Comparison of ENCODE assay signal across 21 cellular contexts in genomic region chr4:8107146-8107657, GRCh38. TPM values are rescaled to one million over a fixed set of nuclear protein-coding genes. Genes with fewer than 3 reads are reported as not detected.
DNase-seq lines count a peak whose midpoint lies in the region; FAIRE-seq and TF ChIP-seq lines count a peak whose summit lies in the region.
"Had no signal": no experiment of that assay in that cellular context is flagged by ENCODE, and none has a peak within 500 bp of the region (broad histone marks: within the 10 kb centered on the region; RNA-seq: fewer than 3 reads in every experiment).

No MANE protein-coding gene starts in this region.

- intact Hi-C loops in MCF 10A (cut with micrococcal nuclease), result no loop called here
- intact Hi-C loops in breast epithelium (cut with DNase I; ENCODE audit: low total_unique reads), result no loop called here

- H3K27ac Mint-ChIP-seq in MCF 10A (ENCODE audit: low read depth, unreplicated experiment), result no peak overlapping the region
- H3K27ac Mint-ChIP-seq: B cell had no signal

- dilution Hi-C loops in keratinocyte (cut with MboI; ENCODE audit: extremely low pct_ligation_motif_present, low sequenced_read_pairs), result no loop called here

- no peak overlapping the region for H3K4me2 ChIP-seq in keratinocyte (ENCODE audit: control insufficient read depth, extremely low read depth, insufficient read depth, low read depth, low read length)

- POLR2A ChIA-PET in MCF 10A (lab: Yijun Ruan, JAX), result interaction anchor here (1.3 kb wide), 1 partner anchor 11 kb away, joined by 3 read pairs; no protein-coding TSS in a partner anchor

- peaks cover 12% of the 10 kb centered on the region for H3K27me3 Mint-ChIP-seq in MCF 10A (ENCODE audit: insufficient read depth, unreplicated experiment)
- H3K27me3 Mint-ChIP-seq: CD4-positive, CD25-positive, alpha-beta regulatory T cell had no signal

- no peaks in the 10 kb centered on the region for H3K27me3 ChIP-seq in breast epithelium
- H3K27me3 ChIP-seq in WERI-Rb-1 (ENCODE audit: insufficient read depth, low read depth, severe bottlenecking), result no peaks in the 10 kb centered on the region
- H3K27me3 ChIP-seq in keratinocyte (ENCODE audit: control insufficient read depth, extremely low read depth, insufficient read depth, low read length), result peaks cover 20% of the 10 kb centered on the region

- no peak for TF ChIP-seq POLR2A in breast epithelium (IDR thresholded peaks at IDR 0.05)

- H3K36me3 ChIP-seq in breast epithelium, result no peaks in the 10 kb centered on the region
- no peaks in the 10 kb centered on the region for H3K36me3 ChIP-seq in WERI-Rb-1
- H3K36me3 ChIP-seq in keratinocyte (ENCODE audit: control insufficient read depth in 2 of 2, extremely low read depth in 1 of 2, insufficient read depth in 2 of 2, low read length in 2 of 2), result no peaks in the 10 kb centered on the region
- H3K36me3 ChIP-seq: SJSA1 had no signal

- no peak overlapping the region for H3K4me3 ChIP-seq in breast epithelium
- no peak overlapping the region for H3K4me3 ChIP-seq in WERI-Rb-1 (ENCODE audit: low read depth, low read length)
- no peak overlapping the region for H3K4me3 ChIP-seq in keratinocyte (ENCODE audit: control insufficient read depth in 2 of 3, extremely low read depth in 1 of 3, insufficient read depth in 2 of 3, low read depth in 1 of 3, low read length in 3 of 3)
- H3K4me3 ChIP-seq: GM23248, SJSA1 had no signal

- H2AFZ ChIP-seq in keratinocyte (ENCODE audit: control insufficient read depth, low read length), result no peak overlapping the region
- H2AFZ ChIP-seq: GM23248 had no signal

- CTCF ChIA-PET in MCF 10A (lab: Yijun Ruan, JAX), result no interaction called here

- H3K4me1 ChIP-seq in breast epithelium (no peaks in the 10 kb centered on the region), keratinocyte (ENCODE audit: control insufficient read depth, extremely low read depth, insufficient read depth, low read length) (peaks cover 6% of the 10 kb centered on the region)
- H3K4me1 ChIP-seq: Caco-2, SJSA1 had no signal

- FAIRE-seq in keratinocyte (lab: Jason Lieb, UNC), result no peak
- FAIRE-seq: G401.6, GM12892 had no signal

- H3K9me3 ChIP-seq in breast epithelium (peaks cover 0 to 7% of the 10 kb centered on the region in 2 donors), WERI-Rb-1 (ENCODE audit: severe bottlenecking) (no peaks in the 10 kb centered on the region), keratinocyte (ENCODE audit: control insufficient read depth, low read depth, low read length) (peaks cover 3% of the 10 kb centered on the region)
- H3K9me3 ChIP-seq: Caco-2, SJSA1 had no signal

- H4K20me1 ChIP-seq in keratinocyte (ENCODE audit: control insufficient read depth, extremely low read depth, insufficient read depth, low read length), result no peaks in the 10 kb centered on the region

- DNase-seq in MCF 10A (ENCODE audit: unreplicated experiment) (peak; percentile 61), breast epithelium (ENCODE audit: low spot score in 2 of 2) (no peak), WERI-Rb-1 (no peak), keratinocyte (ENCODE audit: low read depth, low spot score) (peak; percentile 42), middle frontal gyrus (ENCODE audit: extremely low spot score, low spot score) (no peak), NCI-H187 (lab: John Stamatoyannopoulos, UW) (no peak), AG20443 (ENCODE audit: low spot score) (no peak)
- DNase-seq: Caco-2; CD4-positive, CD25-positive, alpha-beta regulatory T cell; GM23248; HCEC 1CT; KBM-7; NCI-H1092; NCI-H1436; NCI-H1930; NCI-H510A; NK-92 treated with Interleukin-12 subunit alpha and Interleukin-12 subunit beta, amount 100 ng/mL, for 24 hours had no signal

- H3K9ac ChIP-seq in keratinocyte (ENCODE audit: control insufficient read depth, extremely low read depth, insufficient read depth, low read length), result no peak overlapping the region
- H3K9ac ChIP-seq: GM23248 had no signal

- no peaks in the 10 kb centered on the region for H3K9me1 ChIP-seq in keratinocyte (ENCODE audit: control insufficient read depth, extremely low read depth, insufficient read depth, low read length)

- H3K9me3 Mint-ChIP-seq in MCF 10A (ENCODE audit: unreplicated experiment), result no peaks in the 10 kb centered on the region
- H3K9me3 Mint-ChIP-seq: CD4-positive, CD25-positive, alpha-beta regulatory T cell had no signal

- TF ChIP-seq CTCF in MCF 10A (IDR thresholded peaks at IDR 0.05; ENCODE audit: unreplicated experiment) (no peak), breast epithelium (IDR thresholded peaks at IDR 0.05) (no peak), WERI-Rb-1 (IDR thresholded peaks at IDR 0.05; ENCODE audit: low read depth, low read length) (0 out of 2 replicates have a peak, but pooled peaks have one; percentile 16), keratinocyte (optimal IDR thresholded peaks at IDR 0.05 in 1 of 3, IDR thresholded peaks at IDR 0.05 in 1 of 3, conservative IDR thresholded peaks at IDR 0.05 in 1 of 3; ENCODE audit: extremely low read depth in 1 of 3, insufficient read depth in 2 of 3, low read length in 3 of 3) (no peak)

- BruUV-seq in MCF 10A (replicated peaks; lab: Mats Ljungman, UMichigan), result no TSS peak

- H3K4me1 Mint-ChIP-seq in MCF 10A (ENCODE audit: insufficient read depth, unreplicated experiment), result peaks cover 12% of the 10 kb centered on the region
- H3K4me1 Mint-ChIP-seq: CD4-positive, CD25-positive, alpha-beta regulatory T cell had no signal

- H3K27ac ChIP-seq in breast epithelium (no peak overlapping the region), WERI-Rb-1 (no peak overlapping the region), keratinocyte (ENCODE audit: control insufficient read depth, insufficient read depth, low read length) (no peak overlapping the region)
- H3K27ac ChIP-seq: GM23248, SJSA1 had no signal

- no peaks in the 10 kb centered on the region for H3K36me3 Mint-ChIP-seq in MCF 10A (ENCODE audit: insufficient read depth, unreplicated experiment)
- H3K36me3 Mint-ChIP-seq: CD4-positive, CD25-positive, alpha-beta regulatory T cell had no signal

- no peak overlapping the region for H3K4me3 Mint-ChIP-seq in MCF 10A (ENCODE audit: unreplicated experiment)
- H3K4me3 Mint-ChIP-seq: B cell; CD4-positive, CD25-positive, alpha-beta regulatory T cell had no signal

- no peaks in the 10 kb centered on the region for H3K79me2 ChIP-seq in keratinocyte (ENCODE audit: control insufficient read depth, insufficient read depth, low read length)

RNA-seq across cellular contexts. Expression of gene ABLIM2, which starts 51.4 kb away (rescaled TPM):
- total RNA-seq in MCF 10A (2022), result 5.3 and 5.4 TPM in 2 replicates
- 10 to 100 TPM in 1 of 3 donors, 1 to 10 TPM in 2; 4.8 to 11.5 (median 8.2) TPM for total RNA-seq in breast epithelium
- 0.94 to 3.0 TPM (median 1.1 TPM) in 3 replicates for polyA plus RNA-seq in keratinocyte
- polyA plus RNA-seq in keratinocyte (2011; ENCODE audit: low read depth), result 3.8 TPM
- polyA plus RNA-seq in keratinocyte (2011; cell fraction: cytosol; rRNA removed), result 1.1 and 2.0 TPM in 2 replicates
- 1.5 and 3.6 TPM in 2 replicates for polyA plus RNA-seq in keratinocyte (2011; cell fraction: nucleus; rRNA removed)
- polyA plus RNA-seq in keratinocyte (2012; ENCODE audit: low replicate concordance), result 1.3 and 9.7 TPM in 2 replicates
- 0.80 to 5.3 TPM (median 3.7 TPM) in 3 replicates for polyA minus RNA-seq in keratinocyte
- 1.7 TPM for polyA minus RNA-seq in keratinocyte (2011; cell fraction: cytosol; rRNA and poly(A)+ RNA removed)
- polyA minus RNA-seq in keratinocyte (2011; cell fraction: nucleus; rRNA and poly(A)+ RNA removed), result 1.6 and 4.2 TPM in 2 replicates
- total RNA-seq: GM23248 had no signal
- polyA plus RNA-seq: GM23248 had no signal

Comparison
In these comparisons a context has a peak if more than half of its experiments do, and no peak if none do; other contexts are left out.
1. DNase-seq: peak in MCF 10A (single experiment) and keratinocyte (single experiment); none in breast epithelium (0 of 2), WERI-Rb-1 (single experiment), middle frontal gyrus (single experiment), NCI-H187 (0 of 2) and AG20443 (single experiment).